In the genomic region with DNA sequence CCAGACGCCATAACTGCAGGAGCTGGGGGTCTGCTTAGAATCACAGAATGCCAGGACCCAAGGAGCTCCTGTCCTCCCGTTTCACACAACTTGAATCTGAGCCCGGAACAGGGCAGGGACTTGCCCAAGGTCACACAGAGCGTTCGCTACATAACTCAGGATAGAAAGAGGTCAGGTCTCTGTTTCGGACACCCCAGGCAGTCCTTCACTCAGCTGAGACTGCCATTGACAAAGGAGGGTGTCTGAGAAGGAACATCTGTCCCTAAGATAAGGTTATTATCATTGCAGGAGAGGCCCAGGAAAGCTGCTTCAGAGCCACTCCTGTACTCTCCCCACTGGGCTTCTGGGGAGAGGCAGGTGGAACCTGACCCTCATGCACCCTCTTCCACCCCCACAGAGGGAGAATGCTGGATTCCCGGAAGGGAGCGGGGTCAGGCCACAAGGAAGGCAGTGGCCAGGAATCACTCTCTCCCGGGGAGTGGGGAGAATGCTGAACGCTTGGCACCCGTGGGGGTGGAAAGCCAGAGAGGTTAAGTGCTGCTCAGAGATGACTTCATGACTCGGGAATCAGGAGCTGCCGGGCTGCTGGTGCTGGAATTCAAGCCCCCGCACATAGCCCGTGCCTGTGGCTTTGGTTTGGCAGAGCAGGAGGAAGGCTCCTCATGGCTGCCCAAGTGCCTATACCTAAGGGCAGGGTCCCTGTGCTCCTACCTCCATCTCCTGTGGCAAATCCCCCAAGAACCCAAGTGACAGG, we compare ENCODE assay signal across 1 cellular context.
TF ChIP-seq lines count a peak whose summit lies in the region.

No MANE protein-coding gene starts in this region.

TF ChIP-seq in K562, 482 proteins besides CTCF, POLR2A, EP300 and RAD21 (continues in another document):
- TF ChIP-seq KLF13 (tag; IDR thresholded peaks at IDR 0.05; ENCODE audit: borderline replicate concordance, low read depth): no peak
- no peak for TF ChIP-seq CUX1 (CRISPR knock-in tag; IDR thresholded peaks at IDR 0.05)
- TF ChIP-seq LEF1 (IDR thresholded peaks at IDR 0.05): peak; percentile 42; the same call in 1 of the 2 replicates
- TF ChIP-seq PML (IDR thresholded peaks at IDR 0.05; ENCODE audit: low read length): peak; percentile 16; the same call in 1 of the 2 replicates
- TF ChIP-seq BRF1 (IDR thresholded peaks at IDR 0.05; ENCODE audit: borderline replicate concordance, extremely low read depth, insufficient read length): no peak
- no peak for TF ChIP-seq ZFPM2 (CRISPR knock-in tag; IDR thresholded peaks at IDR 0.05)
- no peak for TF ChIP-seq FOXA1 (IDR thresholded peaks at IDR 0.05; ENCODE audit: borderline replicate concordance)
- TF ChIP-seq FOXJ3 (CRISPR knock-in tag; IDR thresholded peaks at IDR 0.05): no peak
- TF ChIP-seq RBM22 (IDR thresholded peaks at IDR 0.05; ENCODE audit: low read depth, low read length, poor library complexity, severe bottlenecking): no peak
- TF ChIP-seq, protein P1, sequence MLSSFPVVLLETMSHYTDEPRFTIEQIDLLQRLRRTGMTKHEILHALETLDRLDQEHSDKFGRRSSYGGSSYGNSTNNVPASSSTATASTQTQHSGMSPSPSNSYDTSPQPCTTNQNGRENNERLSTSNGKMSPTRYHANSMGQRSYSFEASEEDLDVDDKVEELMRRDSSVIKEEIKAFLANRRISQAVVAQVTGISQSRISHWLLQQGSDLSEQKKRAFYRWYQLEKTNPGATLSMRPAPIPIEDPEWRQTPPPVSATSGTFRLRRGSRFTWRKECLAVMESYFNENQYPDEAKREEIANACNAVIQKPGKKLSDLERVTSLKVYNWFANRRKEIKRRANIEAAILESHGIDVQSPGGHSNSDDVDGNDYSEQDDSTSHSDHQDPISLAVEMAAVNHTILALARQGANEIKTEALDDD (IDR thresholded peaks at IDR 0.05): no peak
- no peak for TF ChIP-seq CHD4 (IDR thresholded peaks at IDR 0.05; ENCODE audit: insufficient read depth, insufficient replicate concordance, low read depth, low read length, poor library complexity, severe bottlenecking)
- no peak for TF ChIP-seq HNRNPL (IDR thresholded peaks at IDR 0.05; ENCODE audit: low read depth, low read length)
- no peak for TF ChIP-seq TSHZ1 (CRISPR knock-in tag; IDR thresholded peaks at IDR 0.05)
- TF ChIP-seq CHD7 (IDR thresholded peaks at IDR 0.05; ENCODE audit: low read depth, low read length): no peak
- no peak for TF ChIP-seq RUNX1 (IDR thresholded peaks at IDR 0.05; ENCODE audit: low read depth)
- TF ChIP-seq RERE (CRISPR knock-in tag; IDR thresholded peaks at IDR 0.05; ENCODE audit: borderline replicate concordance): no peak
- TF ChIP-seq, protein P2, sequence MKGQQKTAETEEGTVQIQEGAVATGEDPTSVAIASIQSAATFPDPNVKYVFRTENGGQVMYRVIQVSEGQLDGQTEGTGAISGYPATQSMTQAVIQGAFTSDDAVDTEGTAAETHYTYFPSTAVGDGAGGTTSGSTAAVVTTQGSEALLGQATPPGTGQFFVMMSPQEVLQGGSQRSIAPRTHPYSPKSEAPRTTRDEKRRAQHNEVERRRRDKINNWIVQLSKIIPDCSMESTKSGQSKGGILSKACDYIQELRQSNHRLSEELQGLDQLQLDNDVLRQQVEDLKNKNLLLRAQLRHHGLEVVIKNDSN (CRISPR knock-in tag; IDR thresholded peaks at IDR 0.05): no peak
